Comparison of ENCODE assay signal across 9 cellular contexts in the genomic region with DNA sequence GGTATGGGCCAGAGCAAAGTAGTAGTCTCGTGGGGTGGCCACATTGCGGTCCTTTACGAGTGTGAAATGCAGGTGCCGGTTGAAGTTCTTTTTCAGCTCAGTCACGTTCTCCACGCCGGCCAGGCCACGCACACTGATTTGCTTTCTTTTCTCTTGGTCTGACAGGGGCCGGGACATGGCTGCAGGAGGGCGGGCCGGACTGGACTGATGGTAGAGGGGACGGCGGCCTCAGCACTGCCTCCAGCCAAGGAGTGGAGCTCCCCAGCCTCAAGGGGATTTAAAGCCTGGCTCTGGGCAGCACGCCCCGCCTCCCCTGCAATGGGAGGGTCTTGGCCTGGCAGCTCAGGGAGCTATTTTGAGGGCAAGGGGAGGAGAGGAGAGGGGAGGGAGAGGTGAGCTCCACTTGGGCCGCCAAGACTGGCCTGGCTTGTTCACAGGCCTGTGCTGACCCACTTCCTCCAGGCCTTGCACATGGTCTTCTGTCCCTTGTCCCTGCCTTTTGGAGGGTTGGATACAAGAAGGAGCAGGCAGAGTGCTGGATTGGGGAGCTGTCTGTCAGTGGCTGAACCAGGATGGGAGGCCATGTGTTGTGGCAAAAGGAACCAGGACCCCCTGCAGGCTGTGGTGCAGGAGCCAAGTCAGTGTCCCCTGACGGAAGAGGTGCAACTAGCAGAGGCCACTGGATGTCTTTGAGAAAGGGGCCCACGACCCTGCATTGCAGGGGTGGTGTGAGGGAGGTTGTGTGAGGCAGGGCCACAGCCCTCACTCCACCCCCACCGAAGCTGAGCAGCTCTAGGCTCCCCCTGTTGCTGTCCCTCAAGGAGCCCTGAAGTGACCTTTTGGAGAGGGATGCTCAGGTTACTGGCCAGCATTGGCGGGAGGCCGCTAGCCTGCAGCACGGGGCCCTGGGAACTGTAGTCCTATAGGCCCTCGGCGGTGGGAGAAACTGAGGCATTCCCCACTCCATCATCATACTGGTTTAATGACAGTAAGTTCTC. TPM values are rescaled to one million over a fixed set of nuclear protein-coding genes. Genes with fewer than 3 reads are reported as not detected.
DNase-seq lines count a peak whose midpoint lies in the region; ATAC-seq, FAIRE-seq and TF ChIP-seq lines count a peak whose summit lies in the region.
"Had no signal": no experiment of that assay in that cellular context is flagged by ENCODE, and none has a peak within 500 bp of the region (broad histone marks: within the 10 kb centered on the region; RNA-seq: fewer than 3 reads in every experiment).

A gene (minus strand): TSS at position 253 of the 998 bp plus-strand sequence. CDS start 76 bp downstream, at position 177.

- H3K27ac ChIP-seq in trophoblast cell (ENCODE audit: low read depth, low read length): no peak within 1 kb of the TSS
- H3K27ac ChIP-seq: epithelial cell of prostate had no signal

- POLR2A ChIA-PET in activated B cell treated with CpG ODN at 0.5 μM for 24 hours (lab: Charles Lee): interaction anchor here (1.0 to 7.7 kb wide), 5 partner anchors 10 to 20 kb away, joined by 3 to 158 read pairs (median 21); a partner anchor contains a TSS

- no peak within 1 kb of the TSS for H2AK5ac ChIP-seq in trophoblast cell (ENCODE audit: low read length)

- H4K12ac ChIP-seq in trophoblast cell (ENCODE audit: low read depth, low read length): no peak within 1 kb of the TSS

- no peak within 1 kb of the TSS for H2BK120ac ChIP-seq in trophoblast cell (ENCODE audit: insufficient read depth, low read length, poor library complexity)

- H2BK5ac ChIP-seq in trophoblast cell (ENCODE audit: low read depth, low read length, poor library complexity): no peak within 1 kb of the TSS

- no CpG with 5 or more reads among the region's 24 CpGs for WGBS in trophoblast cell (ENCODE audit: extremely low coverage, insufficient coverage, insufficient read length)

- H3K14ac ChIP-seq in trophoblast cell (ENCODE audit: low read length): no peak within 1 kb of the TSS

- H3K4me3 ChIP-seq in trophoblast cell (ENCODE audit: low read depth, low read length): no peak within 1 kb of the TSS
- H3K4me3 ChIP-seq in MG63: no peak within 1 kb of the TSS

- no peaks in the 10 kb centered on the region for H3K9me3 Mint-ChIP-seq in activated B cell treated with CpG ODN at 0.5 μM for 24 hours

- H2AFZ ChIP-seq in trophoblast cell (ENCODE audit: insufficient read depth, low read length, poor library complexity): peak within 1 kb of the TSS; percentile 4

- no peaks in the 10 kb centered on the region for H3K79me2 ChIP-seq in trophoblast cell (ENCODE audit: control insufficient read depth, insufficient read depth, low read length, poor library complexity)

- CTCF ChIA-PET in activated B cell treated with CpG ODN at 0.5 μM for 24 hours (lab: Charles Lee): interaction anchor here (0.7 to 1.1 kb wide), 2 partner anchors 14 to 16 kb away, joined by 3 to 5 read pairs; a partner anchor contains a TSS

- H3K27me3 Mint-ChIP-seq in activated B cell treated with CpG ODN at 0.5 μM for 24 hours: no peaks in the 10 kb centered on the region

- ATAC-seq in activated B cell treated with CpG ODN at 0.5 μM for 24 hours (ENCODE audit: low read depth): no peak
- peak; percentile 88 for ATAC-seq in Right ventricle myocardium inferior
- no peak for ATAC-seq in GM19328 (IDR thresholded peaks at IDR 0.05; ENCODE audit: unreplicated experiment)
- ATAC-seq in HG03571 (IDR thresholded peaks at IDR 0.05; ENCODE audit: unreplicated experiment): no peak

- FAIRE-seq in G401.6 (lab: Jason Lieb, UNC): peak; percentile 89

- peaks cover 25 to 29% of the 10 kb centered on the region in 2 experiments for H3K36me3 ChIP-seq in trophoblast cell (ENCODE audit: control insufficient read depth in 1 of 2, insufficient read depth in 2 of 2, low read length in 2 of 2)
- peaks cover 29% of the 10 kb centered on the region for H3K36me3 ChIP-seq in MG63

- H3K23ac ChIP-seq in trophoblast cell (ENCODE audit: low read length): no peak within 1 kb of the TSS

- peaks cover 37% of the 10 kb centered on the region for H3K36me3 Mint-ChIP-seq in activated B cell treated with CpG ODN at 0.5 μM for 24 hours (ENCODE audit: low read depth)

- H4K8ac ChIP-seq in trophoblast cell (ENCODE audit: low read depth, low read length): no peak within 1 kb of the TSS

- H3K79me1 ChIP-seq in trophoblast cell (ENCODE audit: low read length): no peaks in the 10 kb centered on the region

- no peak within 1 kb of the TSS for H3K9ac ChIP-seq in trophoblast cell (ENCODE audit: low read length)

- H3K9me3 ChIP-seq in trophoblast cell (ENCODE audit: insufficient read depth, low read depth, low read length): no peaks in the 10 kb centered on the region
- no peaks in the 10 kb centered on the region for H3K9me3 ChIP-seq in MG63

- H3K4me1 Mint-ChIP-seq in activated B cell treated with CpG ODN at 0.5 μM for 24 hours: peaks cover 63% of the 10 kb centered on the region

- H3K27ac Mint-ChIP-seq in activated B cell treated with CpG ODN at 0.5 μM for 24 hours: peak within 1 kb of the TSS; percentile 85

- H3K27me3 ChIP-seq in trophoblast cell (ENCODE audit: insufficient read depth, low read length) (no peaks in the 10 kb centered on the region), MG63 (no peaks in the 10 kb centered on the region)

- no peak for DNase-seq in activated B cell treated with CpG ODN at 0.5 μM for 24 hours
- DNase-seq in Right ventricle myocardium inferior (ENCODE audit: missing footprints): peak; percentile 93
- no peak for DNase-seq in trophoblast cell
- DNase-seq in MG63: no peak
- DNase-seq in NCI-H187 (lab: John Stamatoyannopoulos, UW): no peak

- H3K18ac ChIP-seq in trophoblast cell (ENCODE audit: low read length): peak within 1 kb of the TSS; percentile 10

- no peak for TF ChIP-seq CTCF in activated B cell treated with CpG ODN at 0.5 μM for 24 hours (IDR thresholded peaks at IDR 0.05)

- no peak within 1 kb of the TSS for H2BK12ac ChIP-seq in trophoblast cell (ENCODE audit: low read length)

- no peak within 1 kb of the TSS for H4K91ac ChIP-seq in trophoblast cell (ENCODE audit: low read depth, low read length)

- intact Hi-C loops in activated B cell treated with CpG ODN at 0.5 μM for 24 hours (cut with micrococcal nuclease) (no loop called here), Right ventricle myocardium inferior (cut with DNase I) (no loop called here)

- H3K4me3 Mint-ChIP-seq in activated B cell treated with CpG ODN at 0.5 μM for 24 hours: no peak within 1 kb of the TSS

- no peak within 1 kb of the TSS for H3K4ac ChIP-seq in trophoblast cell (ENCODE audit: low read depth, low read length)

- H3K4me1 ChIP-seq in trophoblast cell (ENCODE audit: control insufficient read depth in 1 of 2, insufficient read depth in 2 of 2, low read length in 2 of 2): peaks cover 12 to 15% of the 10 kb centered on the region in 2 experiments

- no peak within 1 kb of the TSS for H3K4me2 ChIP-seq in trophoblast cell (ENCODE audit: low read length)

RNA-seq across cellular contexts. Expression of the gene that starts here (rescaled TPM):
- 3.2 and 4.8 TPM in 2 replicates for total RNA-seq in activated B cell treated with CpG ODN at 0.5 μM for 24 hours
- total RNA-seq in Right ventricle myocardium inferior: 179 TPM
- 0.83 and 0.94 TPM in 2 replicates for polyA plus RNA-seq in trophoblast cell (2013)
- total RNA-seq in MG63 (2014; rRNA removed; shearing (Covaris generic); ENCODE audit: low replicate concordance): not detected in 2 replicates

Comparison
In these comparisons a context has a peak if more than half of its experiments do, and no peak if none do; other contexts are left out.
1. RNA of the gene that starts here (total RNA-seq): 179 TPM in Right ventricle myocardium inferior (single experiment); 3.2 to 4.8 TPM in activated B cell treated with CpG ODN at 0.5 μM for 24 hours and not detected in MG63; every median in the first group is over 10 times any median in the second.